Comparison of ENCODE assay signal across 14 cellular contexts in the genomic region with DNA sequence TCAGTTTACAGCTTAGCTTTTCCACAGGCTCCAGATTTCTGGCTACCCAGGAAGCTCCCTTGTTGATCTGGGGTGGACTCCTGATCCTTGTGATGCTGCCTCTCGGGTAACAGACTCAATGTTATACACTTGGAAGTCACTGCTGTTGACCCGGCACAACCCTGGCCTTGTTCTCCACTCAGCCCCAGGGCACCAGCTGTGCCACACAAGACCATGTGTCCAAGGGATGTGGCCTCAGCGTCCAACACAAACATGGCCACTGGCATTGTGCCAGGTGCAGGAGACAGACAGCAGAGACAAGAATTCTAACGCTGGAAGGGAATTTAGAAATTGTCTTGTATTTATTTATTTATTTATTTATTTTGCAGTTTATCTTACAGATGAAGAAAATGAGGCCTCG. TPM values are rescaled to one million over a fixed set of nuclear protein-coding genes. Genes with fewer than 3 reads are reported as not detected.
DNase-seq lines count a peak whose midpoint lies in the region; ATAC-seq and TF ChIP-seq lines count a peak whose summit lies in the region.
"Had no signal": no experiment of that assay in that cellular context is flagged by ENCODE, and none has a peak within 500 bp of the region (broad histone marks: within the 10 kb centered on the region; RNA-seq: fewer than 3 reads in every experiment).

No MANE protein-coding gene starts in this region.

- intact Hi-C loops in CD4-positive, alpha-beta memory T cell (cut with micrococcal nuclease), result no loop called here

- DNase-seq in EH (ENCODE audit: low read depth) (peak; percentile 65), SHP77 treated with DMSO at 0.1 percent for 48 hours (lab: John Stamatoyannopoulos, UW) (peak; percentile 13), fibroblast of gingiva (ENCODE audit: low read depth) (peak; percentile 91), osteoblast (ENCODE audit: insufficient read length, low spot score, missing footprints) (peak; percentile 59), HUDEP-2 (lab: John Stamatoyannopoulos, UW; ENCODE audit: unreplicated experiment in 76 of 76) (no peak), SKM-1 treated with dmso at 0.1 percent for 144 hours (lab: John Stamatoyannopoulos, UW; ENCODE audit: unreplicated experiment) (no peak)
- DNase-seq in CD4-positive, alpha-beta memory T cell, result no peak
- no peak for DNase-seq in natural killer cell treated with Interleukin-12 subunit alpha and Interleukin-12 subunit beta and Interleukin-15 and Interleukin-18, amount 100 ng/mL, for 72 hours (ENCODE audit: low spot score)
- DNase-seq: effector memory CD8-positive, alpha-beta T cell; stimulated activated CD4-positive, alpha-beta T cell treated with anti-CD3 and anti-CD28 coated beads, Interleukin-1b, Interleukin-23, amount 100 ng/mL, for 48 hours; trophoblast cell had no signal

- no peaks in the 10 kb centered on the region for H4K20me1 ChIP-seq in osteoblast (ENCODE audit: insufficient read depth, low read length)

- H3K27ac ChIP-seq in osteoblast (ENCODE audit: low read depth, low read length), result no peak overlapping the region
- no peak overlapping the region for H3K27ac ChIP-seq in CD4-positive, alpha-beta memory T cell (ENCODE audit: low read depth, low read length)
- H3K27ac ChIP-seq: C4-2B, HL-60 had no signal

- no peaks in the 10 kb centered on the region for H3K27me3 ChIP-seq in osteoblast (ENCODE audit: insufficient read depth, low read length)
- peaks cover 3% of the 10 kb centered on the region for H3K27me3 ChIP-seq in CD4-positive, alpha-beta memory T cell (ENCODE audit: insufficient read depth, low read length)

- H2AFZ ChIP-seq in osteoblast (ENCODE audit: low read length), result peak overlapping the region; percentile 53

- H3K36me3 Mint-ChIP-seq in CD4-positive, alpha-beta memory T cell, result no peaks in the 10 kb centered on the region
- H3K36me3 Mint-ChIP-seq in natural killer cell treated with Interleukin-12 subunit alpha and Interleukin-12 subunit beta and Interleukin-15 and Interleukin-18, amount 100 ng/mL, for 72 hours, result no peaks in the 10 kb centered on the region

- no peak for TF ChIP-seq CTCF in osteoblast (IDR thresholded peaks at IDR 0.05; ENCODE audit: extremely low read depth, low read depth, low read length)

- H3K4me1 ChIP-seq in osteoblast (ENCODE audit: insufficient read depth, low read length), result no peaks in the 10 kb centered on the region
- H3K4me1 ChIP-seq in CD4-positive, alpha-beta memory T cell (ENCODE audit: insufficient read depth, low read length), result no peaks in the 10 kb centered on the region

- peaks cover 2 to 3% of the 10 kb centered on the region in 2 donors for H3K27me3 Mint-ChIP-seq in CD4-positive, alpha-beta memory T cell
- H3K27me3 Mint-ChIP-seq in natural killer cell treated with Interleukin-12 subunit alpha and Interleukin-12 subunit beta and Interleukin-15 and Interleukin-18, amount 100 ng/mL, for 72 hours, result peaks cover 0 to 6% of the 10 kb centered on the region in 2 donors

- H3K79me2 ChIP-seq in osteoblast (ENCODE audit: insufficient read depth, low read length), result no peaks in the 10 kb centered on the region

- POLR2A ChIA-PET in CD4-positive, alpha-beta memory T cell (lab: Charles Lee; ENCODE audit: partially characterized antibody), result no interaction called here

- no peak overlapping the region for H3K4me3 ChIP-seq in osteoblast (ENCODE audit: insufficient read depth, low read length)
- no peak overlapping the region for H3K4me3 ChIP-seq in CD4-positive, alpha-beta memory T cell (ENCODE audit: low read length in 2 of 2)

- ATAC-seq in natural killer cell treated with Interleukin-12 subunit alpha and Interleukin-12 subunit beta and Interleukin-15 and Interleukin-18, amount 100 ng/mL, for 72 hours, result no peak
- ATAC-seq: effector memory CD8-positive, alpha-beta T cell had no signal

- H3K4me1 Mint-ChIP-seq in CD4-positive, alpha-beta memory T cell, result no peaks in the 10 kb centered on the region
- no peaks in the 10 kb centered on the region for H3K4me1 Mint-ChIP-seq in natural killer cell treated with Interleukin-12 subunit alpha and Interleukin-12 subunit beta and Interleukin-15 and Interleukin-18, amount 100 ng/mL, for 72 hours (ENCODE audit: low read depth in 2 of 2)
- H3K4me1 Mint-ChIP-seq: memory B cell had no signal

- no peaks in the 10 kb centered on the region for H3K36me3 ChIP-seq in osteoblast (ENCODE audit: insufficient read depth, low read length)
- H3K36me3 ChIP-seq in CD4-positive, alpha-beta memory T cell (ENCODE audit: insufficient read depth, low read length), result no peaks in the 10 kb centered on the region

- no peak overlapping the region for H3K4me2 ChIP-seq in osteoblast (ENCODE audit: insufficient read depth, low read length)

- no peak overlapping the region for H3K4me3 Mint-ChIP-seq in CD4-positive, alpha-beta memory T cell
- no peak overlapping the region for H3K4me3 Mint-ChIP-seq in natural killer cell treated with Interleukin-12 subunit alpha and Interleukin-12 subunit beta and Interleukin-15 and Interleukin-18, amount 100 ng/mL, for 72 hours
- H3K4me3 Mint-ChIP-seq: effector memory CD8-positive, alpha-beta T cell; memory B cell had no signal

- no peak overlapping the region for H3K27ac Mint-ChIP-seq in CD4-positive, alpha-beta memory T cell
- no peak overlapping the region for H3K27ac Mint-ChIP-seq in natural killer cell treated with Interleukin-12 subunit alpha and Interleukin-12 subunit beta and Interleukin-15 and Interleukin-18, amount 100 ng/mL, for 72 hours
- H3K27ac Mint-ChIP-seq: effector memory CD8-positive, alpha-beta T cell; memory B cell had no signal

- no peaks in the 10 kb centered on the region for H3K9me3 ChIP-seq in osteoblast (ENCODE audit: low read depth, low read length)
- H3K9me3 ChIP-seq in CD4-positive, alpha-beta memory T cell (ENCODE audit: control insufficient read depth in 1 of 2, low read length in 2 of 2), result no peaks in the 10 kb centered on the region

- CTCF ChIA-PET in CD4-positive, alpha-beta memory T cell (lab: Charles Lee; ENCODE audit: partially characterized antibody), result no interaction called here

- H3K9me3 Mint-ChIP-seq in CD4-positive, alpha-beta memory T cell, result no peaks in the 10 kb centered on the region
- no peaks in the 10 kb centered on the region for H3K9me3 Mint-ChIP-seq in natural killer cell treated with Interleukin-12 subunit alpha and Interleukin-12 subunit beta and Interleukin-15 and Interleukin-18, amount 100 ng/mL, for 72 hours
- H3K9me3 Mint-ChIP-seq: effector memory CD8-positive, alpha-beta T cell; memory B cell had no signal

RNA-seq across cellular contexts. Expression of a gene that starts 39.0 kb away (rescaled TPM):
- 138 and 143 TPM in 2 replicates for total RNA-seq in osteoblast
- 10 to 100 TPM; 64.0 to 71.0 TPM for total RNA-seq in CD4-positive, alpha-beta memory T cell
- 10 to 100 TPM; 10.2 to 16.9 TPM for polyA plus RNA-seq in CD4-positive, alpha-beta memory T cell
- 10 to 100 TPM; 53.9 to 65.5 TPM for total RNA-seq in natural killer cell treated with Interleukin-12 subunit alpha and Interleukin-12 subunit beta and Interleukin-15 and Interleukin-18, amount 100 ng/mL, for 72 hours

RNA-seq across cellular contexts. Expression of a gene that starts 54.7 kb away (rescaled TPM):
- total RNA-seq in osteoblast, result 120 and 144 TPM in 2 replicates
- total RNA-seq in CD4-positive, alpha-beta memory T cell, result 1 to 10 TPM; 1.8 TPM
- polyA plus RNA-seq in CD4-positive, alpha-beta memory T cell, result 1 to 10 TPM in 1 of 2 donors, under 1 TPM in 1; 0.07 to 1.0 TPM
- total RNA-seq in natural killer cell treated with Interleukin-12 subunit alpha and Interleukin-12 subunit beta and Interleukin-15 and Interleukin-18, amount 100 ng/mL, for 72 hours, result 1 to 10 TPM; 1.7 to 6.9 TPM

Comparison
In these comparisons a context has a peak if more than half of its experiments do, and no peak if none do; other contexts are left out.
1. DNase-seq: peak in EH (single experiment), SHP77 treated with DMSO at 0.1 percent for 48 hours (single experiment), fibroblast of gingiva (single experiment) and osteoblast (single experiment); none in CD4-positive, alpha-beta memory T cell (0 of 5), HUDEP-2 (0 of 76), natural killer cell treated with Interleukin-12 subunit alpha and Interleukin-12 subunit beta and Interleukin-15 and Interleukin-18, amount 100 ng/mL, for 72 hours (single experiment) and SKM-1 treated with dmso at 0.1 percent for 144 hours (single experiment).
2. RNA of a gene that starts 54.7 kb away (total RNA-seq): 120 to 144 TPM in osteoblast; 1.7 to 6.9 TPM in natural killer cell treated with Interleukin-12 subunit alpha and Interleukin-12 subunit beta and Interleukin-15 and Interleukin-18, amount 100 ng/mL, for 72 hours and 1.8 TPM in CD4-positive, alpha-beta memory T cell; every median in the first group is over 10 times any median in the second.